ENCODE assay signal across 14 cellular contexts in genomic region chr2:239466755-239467271, GRCh38.
A peak's percentile ranks its signal among the peaks of the same experiment; 100 is the strongest.
DNase-seq lines count a peak whose midpoint lies in the region; ATAC-seq and TF ChIP-seq lines count a peak whose summit lies in the region.
"Had no signal": no experiment of that assay in that cellular context is flagged by ENCODE, and none has a peak within 500 bp of the region (broad histone marks: within the 10 kb centered on the region; RNA-seq: fewer than 3 reads in every experiment).

No MANE protein-coding gene starts in this region.

- H3K56ac ChIP-seq in H9 (ENCODE audit: insufficient read length, low read depth, low read length), result no peak overlapping the region

- no peak overlapping the region for H3K4me3 Mint-ChIP-seq in activated T-cell treated with anti-CD3 and anti-CD28 coated beads, Interleukin-2, amount 50 U/mL, for 72 hours
- no peak overlapping the region for H3K4me3 Mint-ChIP-seq in H9
- H3K4me3 Mint-ChIP-seq in type B pancreatic cell, result no peak overlapping the region
- H3K4me3 Mint-ChIP-seq in activated CD4-positive, alpha-beta memory T cell treated with anti-CD3 and anti-CD28 coated beads for 36 hours, result no peak overlapping the region
- H3K4me3 Mint-ChIP-seq: CD14-positive monocyte had no signal

- CTCF ChIA-PET in activated CD4-positive, alpha-beta memory T cell treated with anti-CD3 and anti-CD28 coated beads for 36 hours (lab: Charles Lee), result no interaction called here

- H3K27me3 ChIP-seq in H9 (ENCODE audit: insufficient read depth, low read length), result no peaks in the 10 kb centered on the region

- H2BK12ac ChIP-seq in H9 (ENCODE audit: insufficient read length, low read depth, low read length), result no peak overlapping the region

- H3K14ac ChIP-seq in H9 (ENCODE audit: insufficient read depth, low read length), result no peak overlapping the region

- H4K20me1 ChIP-seq in H9 (ENCODE audit: control insufficient read depth, insufficient read depth, insufficient read length), result peaks cover 3% of the 10 kb centered on the region

- H3K9me3 ChIP-seq in H9 (ENCODE audit: control insufficient read depth, low read depth, low read length), result no peaks in the 10 kb centered on the region

- intact Hi-C loops in activated CD4-positive, alpha-beta memory T cell treated with anti-CD3 and anti-CD28 coated beads for 36 hours (cut with micrococcal nuclease), result no loop called here

- no peaks in the 10 kb centered on the region for H3K4me1 ChIP-seq in H9 (ENCODE audit: insufficient read depth, low read length)

- H2AFZ ChIP-seq in H9 (ENCODE audit: low read length), result no peak overlapping the region

- H3K9me3 Mint-ChIP-seq in activated T-cell treated with anti-CD3 and anti-CD28 coated beads, Interleukin-2, amount 50 U/mL, for 72 hours, result no peaks in the 10 kb centered on the region
- H3K9me3 Mint-ChIP-seq in H9 (peaks cover 11 to 12% of the 10 kb centered on the region in 2 experiments; a peak in 4 of 5 replicates), type B pancreatic cell (no peaks in the 10 kb centered on the region)
- no peaks in the 10 kb centered on the region for H3K9me3 Mint-ChIP-seq in activated CD4-positive, alpha-beta memory T cell treated with anti-CD3 and anti-CD28 coated beads for 36 hours

- no peaks in the 10 kb centered on the region for H3K36me3 Mint-ChIP-seq in activated T-cell treated with anti-CD3 and anti-CD28 coated beads, Interleukin-2, amount 50 U/mL, for 72 hours (ENCODE audit: insufficient read depth in 2 of 2)
- H3K36me3 Mint-ChIP-seq in H9 (ENCODE audit: insufficient read depth in 1 of 3, low read depth in 3 of 3), result peaks cover 0 to 3% (median 2%) of the 10 kb centered on the region in 3 experiments; a peak in 3 of 7 replicates
- no peaks in the 10 kb centered on the region for H3K36me3 Mint-ChIP-seq in type B pancreatic cell
- H3K36me3 Mint-ChIP-seq in activated CD4-positive, alpha-beta memory T cell treated with anti-CD3 and anti-CD28 coated beads for 36 hours, result no peaks in the 10 kb centered on the region

- H3K4me1 Mint-ChIP-seq in activated T-cell treated with anti-CD3 and anti-CD28 coated beads, Interleukin-2, amount 50 U/mL, for 72 hours (ENCODE audit: low read depth), result no peaks in the 10 kb centered on the region
- H3K4me1 Mint-ChIP-seq in H9 (no peaks in the 10 kb centered on the region), type B pancreatic cell (ENCODE audit: unreplicated experiment) (peaks cover 5% of the 10 kb centered on the region)
- H3K4me1 Mint-ChIP-seq in activated CD4-positive, alpha-beta memory T cell treated with anti-CD3 and anti-CD28 coated beads for 36 hours (ENCODE audit: low read depth), result no peaks in the 10 kb centered on the region

- no peak overlapping the region for H2BK15ac ChIP-seq in H9 (ENCODE audit: low read depth, low read length)

- no peak overlapping the region for H4K5ac ChIP-seq in H9 (ENCODE audit: insufficient read length, low read depth, low read length)

- H2BK5ac ChIP-seq in H9 (ENCODE audit: insufficient read length, low read length), result no peak overlapping the region

- DNase-seq in activated T-cell treated with anti-CD3 and anti-CD28 coated beads, Interleukin-2, amount 50 U/mL, for 1 hour, result peak; percentile 13
- no peak for DNase-seq in activated T-cell treated with anti-CD3 and anti-CD28 coated beads, Interleukin-2, amount 50 U/mL, for 72 hours
- DNase-seq in H9 (peak; percentile 23), mesenteric fat pad (ENCODE audit: low spot score) (peak; percentile 78), type B pancreatic cell (ENCODE audit: extremely low spot score, unreplicated experiment) (peak; percentile 64), DMS53 (lab: John Stamatoyannopoulos, UW) (no peak)
- no peak for DNase-seq in effector CD4-positive, alpha-beta T cell
- no peak for DNase-seq in activated CD4-positive, alpha-beta memory T cell treated with anti-CD3 and anti-CD28 coated beads for 36 hours
- DNase-seq: COR-L47, IMR-90, Kasumi-1, NCI-H187 treated with DMSO at 0.1 percent for 48 hours, NCI-H446 had no signal

- H3K4ac ChIP-seq in H9 (ENCODE audit: low read depth, low read length), result no peak overlapping the region

- no peak overlapping the region for H4K91ac ChIP-seq in H9 (ENCODE audit: insufficient read length, low read depth, low read length)

- no CpG with 5 or more reads among the region's 14 CpGs for WGBS in H9 (ENCODE audit: extremely low coverage, insufficient read length, low lambda C conversion rate)

- no peak for ATAC-seq in activated T-cell treated with anti-CD3 and anti-CD28 coated beads, Interleukin-2, amount 50 U/mL, for 72 hours (replicated peaks in 1 of 2)

- H3K27ac Mint-ChIP-seq in activated T-cell treated with anti-CD3 and anti-CD28 coated beads, Interleukin-2, amount 50 U/mL, for 72 hours, result no peak overlapping the region
- H3K27ac Mint-ChIP-seq in H9 (peak overlapping the region in 1 of 3 experiments; percentile 61; a peak in 1 of 7 replicates), type B pancreatic cell (no peak overlapping the region)
- H3K27ac Mint-ChIP-seq in activated CD4-positive, alpha-beta memory T cell treated with anti-CD3 and anti-CD28 coated beads for 36 hours, result no peak overlapping the region

- H3K23me2 ChIP-seq in H9 (ENCODE audit: insufficient read length, low read depth, low read length, poor library complexity, severe bottlenecking), result no peaks in the 10 kb centered on the region

- TF ChIP-seq CTCF in H9 (conservative IDR thresholded peaks at IDR 0.05) (no peak), type B pancreatic cell (conservative IDR thresholded peaks at IDR 0.05) (no peak)

- H3K23ac ChIP-seq in H9 (ENCODE audit: insufficient read length, low read depth, low read length), result no peak overlapping the region

- no peak overlapping the region for H3K27ac ChIP-seq in H9 (ENCODE audit: insufficient read length, low read depth, low read length)

- H2AK5ac ChIP-seq in H9 (ENCODE audit: insufficient read length, low read length), result no peak overlapping the region

- H2BK120ac ChIP-seq in H9 (ENCODE audit: low read depth, low read length, poor library complexity, severe bottlenecking), result no peak overlapping the region

- no peak overlapping the region for H3K18ac ChIP-seq in H9 (ENCODE audit: insufficient read length, low read depth, low read length)

- H3K79me1 ChIP-seq in H9 (ENCODE audit: insufficient read depth, low read depth, low read length, poor library complexity, severe bottlenecking), result no peaks in the 10 kb centered on the region

- no peak overlapping the region for H3K4me2 ChIP-seq in H9 (ENCODE audit: insufficient read depth, insufficient read length, low read length)

- POLR2A ChIA-PET in activated CD4-positive, alpha-beta memory T cell treated with anti-CD3 and anti-CD28 coated beads for 36 hours (lab: Charles Lee), result no interaction called here

- H2BK20ac ChIP-seq in H9 (ENCODE audit: low read depth, low read length, poor library complexity, severe bottlenecking), result no peak overlapping the region

- H4K8ac ChIP-seq in H9 (replicated peaks; ENCODE audit: insufficient read length, low read depth, low read length), result no peak overlapping the region

- H3K79me2 ChIP-seq in H9 (ENCODE audit: insufficient read depth, low read length), result no peaks in the 10 kb centered on the region; the same call in 1 of the 2 replicates

- no peak overlapping the region for H3K9ac ChIP-seq in H9 (ENCODE audit: extremely low read depth, insufficient read length, low read length)

- no peaks in the 10 kb centered on the region for H3K27me3 Mint-ChIP-seq in activated T-cell treated with anti-CD3 and anti-CD28 coated beads, Interleukin-2, amount 50 U/mL, for 72 hours (ENCODE audit: low read depth)
- H3K27me3 Mint-ChIP-seq in H9 (ENCODE audit: low read depth), result peaks cover 8% of the 10 kb centered on the region
- H3K27me3 Mint-ChIP-seq in type B pancreatic cell, result peaks cover under 1% of the 10 kb centered on the region
- no peaks in the 10 kb centered on the region for H3K27me3 Mint-ChIP-seq in activated CD4-positive, alpha-beta memory T cell treated with anti-CD3 and anti-CD28 coated beads for 36 hours

- H3T11ph ChIP-seq in H9 (ENCODE audit: low read length), result no peak overlapping the region

Comparison
In these comparisons a context has a peak if more than half of its experiments do, and no peak if none do; other contexts are left out.
1. DNase-seq: peak in activated T-cell treated with anti-CD3 and anti-CD28 coated beads, Interleukin-2, amount 50 U/mL, for 1 hour (single experiment), H9 (single experiment), mesenteric fat pad (single experiment) and type B pancreatic cell (single experiment); none in activated T-cell treated with anti-CD3 and anti-CD28 coated beads, Interleukin-2, amount 50 U/mL, for 72 hours (0 of 2), DMS53 (single experiment), effector CD4-positive, alpha-beta T cell (single experiment) and activated CD4-positive, alpha-beta memory T cell treated with anti-CD3 and anti-CD28 coated beads for 36 hours (single experiment).